8 cellular contexts compared by ENCODE assay signal in the genomic region with DNA sequence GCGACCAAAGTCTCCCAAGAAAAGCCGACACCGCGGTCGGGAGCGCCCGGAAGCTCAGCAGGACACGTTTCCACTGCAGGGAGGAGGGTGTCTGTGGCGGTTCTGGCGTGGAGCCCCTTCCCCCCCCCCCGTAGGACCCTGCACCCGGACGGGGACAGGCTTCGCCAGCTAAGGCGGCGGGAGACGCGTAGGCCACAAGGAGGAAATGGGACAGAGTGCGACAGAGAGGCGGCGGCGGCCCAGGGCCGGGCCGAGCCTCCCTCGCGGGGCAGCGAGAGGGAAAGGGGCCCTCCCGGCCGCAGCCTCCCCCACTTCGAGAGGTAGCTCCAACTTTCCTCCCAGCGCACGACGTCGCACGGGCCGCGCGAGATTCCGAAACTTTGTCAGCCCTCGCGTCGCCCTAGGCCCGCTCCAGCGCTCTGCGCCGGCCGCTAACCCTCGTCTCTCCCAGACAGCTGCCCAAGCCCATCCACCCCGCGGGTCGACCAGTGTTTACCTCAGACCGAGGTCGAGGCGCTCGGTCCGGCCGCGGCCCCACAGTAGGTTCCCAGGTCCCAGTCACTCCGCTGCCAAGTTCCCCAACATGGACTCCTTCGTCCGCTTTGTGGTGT. TPM values are rescaled to one million over a fixed set of nuclear protein-coding genes. Genes with fewer than 3 reads are reported as not detected.
A peak's percentile ranks its signal among the peaks of the same experiment; 100 is the strongest.
DNase-seq lines count a peak whose midpoint lies in the region; ATAC-seq and TF ChIP-seq lines count a peak whose summit lies in the region.

No MANE protein-coding gene starts in this region.

- no peaks in the 10 kb centered on the region for H3K27me3 ChIP-seq in naive thymus-derived CD4-positive, alpha-beta T cell (ENCODE audit: control insufficient read depth in 2 of 2, insufficient read depth in 2 of 2, low read length in 2 of 2)

- peak overlapping the region; percentile 97 for H3K27ac ChIP-seq in naive thymus-derived CD4-positive, alpha-beta T cell (ENCODE audit: low read depth, low read length)

- H3K4me3 ChIP-seq in naive thymus-derived CD4-positive, alpha-beta T cell (ENCODE audit: low read length), result peak overlapping the region; percentile 94

- no peaks in the 10 kb centered on the region for H3K9me3 ChIP-seq in naive thymus-derived CD4-positive, alpha-beta T cell (ENCODE audit: control insufficient read depth in 2 of 3, low read length in 3 of 3)

- peaks cover 0 to 7% (median 0%) of the 10 kb centered on the region in 3 experiments for H3K36me3 ChIP-seq in naive thymus-derived CD4-positive, alpha-beta T cell (ENCODE audit: control insufficient read depth in 2 of 3, insufficient read depth in 3 of 3, low read length in 3 of 3)

- peaks cover 42 to 60% (median 54%) of the 10 kb centered on the region in 7 donors for H3K4me1 Mint-ChIP-seq in naive thymus-derived CD4-positive, alpha-beta T cell
- H3K4me1 Mint-ChIP-seq in stimulated activated naive CD8-positive, alpha-beta T cell treated with anti-CD3 and anti-CD28 coated beads, Interleukin-15, Interleukin-2, amounts not matched to agents 100 ng/mL and 50 ng/mL, for 24 hours (ENCODE audit: low read depth), result peaks cover 59% of the 10 kb centered on the region

- intact Hi-C loops in naive thymus-derived CD4-positive, alpha-beta T cell (cut with micrococcal nuclease), result loop anchor here (1.0 to 10.0 kb wide), 31 partner anchors 15 to 1973 kb away; a partner anchor contains a TSS

- peaks cover 28 to 40% of the 10 kb centered on the region in 2 donors for H3K4me1 ChIP-seq in naive thymus-derived CD4-positive, alpha-beta T cell (ENCODE audit: control insufficient read depth in 2 of 2, insufficient read depth in 2 of 2, low read length in 2 of 2)

- TF ChIP-seq POLR2A in erythroblast (IDR thresholded peaks at IDR 0.05; ENCODE audit: low read length), result no peak

- peak; percentile 28 for ATAC-seq in HG02973 (IDR thresholded peaks at IDR 0.05; ENCODE audit: unreplicated experiment)
- peak; percentile 8 for ATAC-seq in naive thymus-derived CD4-positive, alpha-beta T cell

- peaks cover 0 to 13% (median 0%) of the 10 kb centered on the region in 5 donors for H3K27me3 Mint-ChIP-seq in naive thymus-derived CD4-positive, alpha-beta T cell
- no peaks in the 10 kb centered on the region for H3K27me3 Mint-ChIP-seq in stimulated activated naive CD8-positive, alpha-beta T cell treated with anti-CD3 and anti-CD28 coated beads, Interleukin-15, Interleukin-2, amounts not matched to agents 100 ng/mL and 50 ng/mL, for 24 hours

- peaks cover 0 to 5% (median 0%) of the 10 kb centered on the region in 11 donors for H3K9me3 Mint-ChIP-seq in naive thymus-derived CD4-positive, alpha-beta T cell
- H3K9me3 Mint-ChIP-seq in stimulated activated naive CD8-positive, alpha-beta T cell treated with anti-CD3 and anti-CD28 coated beads, Interleukin-15, Interleukin-2, amounts not matched to agents 100 ng/mL and 50 ng/mL, for 24 hours, result no peaks in the 10 kb centered on the region

- CTCF ChIA-PET in naive thymus-derived CD4-positive, alpha-beta T cell (lab: Charles Lee), result interaction anchor here (0.8 to 1.2 kb wide), 3 partner anchors 15 to 264 kb away, joined by 3 read pairs; no protein-coding TSS in a partner anchor

- H3K27ac Mint-ChIP-seq in naive thymus-derived CD4-positive, alpha-beta T cell, result peak overlapping the region; percentile 99 to 100 (median 100)
- peak overlapping the region; percentile 98 for H3K27ac Mint-ChIP-seq in stimulated activated naive CD8-positive, alpha-beta T cell treated with anti-CD3 and anti-CD28 coated beads, Interleukin-15, Interleukin-2, amounts not matched to agents 100 ng/mL and 50 ng/mL, for 24 hours

- DNase-seq in SKM-1 treated with dmso at 0.1 percent for 144 hours (lab: John Stamatoyannopoulos, UW; ENCODE audit: unreplicated experiment) (peak; percentile 10), SKM-1 (lab: John Stamatoyannopoulos, UW; ENCODE audit: unreplicated experiment) (no peak), NCI-H510A (lab: John Stamatoyannopoulos, UW) (peak; percentile 65), erythroblast (lab: John Stamatoyannopoulos, UW) (peak; percentile 80 to 88)
- peak; percentile 23 for DNase-seq in activated CD8-positive, alpha-beta memory T cell treated with anti-CD3 and anti-CD28 coated beads, Interleukin-2, amount 50 U/mL, for 1 hour (ENCODE audit: extremely low read depth)
- peak in 7 of 9 donors; percentile 36 to 67 (median 49) for DNase-seq in naive thymus-derived CD4-positive, alpha-beta T cell

- H3K4me3 Mint-ChIP-seq in naive thymus-derived CD4-positive, alpha-beta T cell, result peak overlapping the region; percentile 91 to 99 (median 96)
- H3K4me3 Mint-ChIP-seq in stimulated activated naive CD8-positive, alpha-beta T cell treated with anti-CD3 and anti-CD28 coated beads, Interleukin-15, Interleukin-2, amounts not matched to agents 100 ng/mL and 50 ng/mL, for 24 hours, result peak overlapping the region; percentile 95

- peaks cover 8 to 27% (median 17%) of the 10 kb centered on the region in 5 donors for H3K36me3 Mint-ChIP-seq in naive thymus-derived CD4-positive, alpha-beta T cell
- peaks cover 40% of the 10 kb centered on the region for H3K36me3 Mint-ChIP-seq in stimulated activated naive CD8-positive, alpha-beta T cell treated with anti-CD3 and anti-CD28 coated beads, Interleukin-15, Interleukin-2, amounts not matched to agents 100 ng/mL and 50 ng/mL, for 24 hours (ENCODE audit: low read depth)

- POLR2A ChIA-PET in naive thymus-derived CD4-positive, alpha-beta T cell (lab: Charles Lee), result interaction anchor here (0.6 to 5.0 kb wide), 8 partner anchors 13 to 381 kb away, joined by 3 to 48 read pairs (median 6); a partner anchor contains a TSS

RNA-seq across cellular contexts. Expression of a gene that starts 0.4 kb away (rescaled TPM):
- 100 to 1,000 TPM; 144 to 194 (median 165) TPM for total RNA-seq in naive thymus-derived CD4-positive, alpha-beta T cell
- polyA plus RNA-seq in naive thymus-derived CD4-positive, alpha-beta T cell, result 100 to 1,000 TPM in 1 of 2 donors, 10 to 100 TPM in 1; 96.9 to 105 TPM
